ENCODE assay signal across 27 cellular contexts in genomic region chr16:10959161-10959560, GRCh38.
"Had no signal": no experiment of that assay in that cellular context is flagged by ENCODE, and none has a peak within 500 bp of the region (broad histone marks: within the 10 kb centered on the region; RNA-seq: fewer than 3 reads in every experiment).

No MANE protein-coding gene starts in this region.

- H3K9me3 Mint-ChIP-seq: memory B cell, nephron had no signal

- H3K4me3 ChIP-seq: dorsolateral prefrontal cortex, hepatocyte, left ventricle myocardium inferior, lower lobe of right lung, pancreas, psoas muscle, spleen, stomach, thoracic aorta had no signal

- H3K27me3 ChIP-seq: dorsolateral prefrontal cortex, hepatocyte, pancreas, spleen, stomach had no signal

- H3K4me1 ChIP-seq: pancreas had no signal

- H3K4me2 ChIP-seq: hepatocyte had no signal

- ATAC-seq: esophagus mucosa, left cardiac atrium, lower lobe of right lung, pancreas, psoas muscle, sciatic nerve had no signal

- H3K27me3 Mint-ChIP-seq: memory B cell had no signal

- H3K27ac Mint-ChIP-seq: memory B cell, nephron had no signal

- H3K4me3 Mint-ChIP-seq: memory B cell, nephron had no signal

- H2AFZ ChIP-seq: hepatocyte had no signal

- DNase-seq: cortex of kidney; dorsolateral prefrontal cortex; effector CD8-positive, alpha-beta T cell; foreskin melanocyte; head of caudate nucleus; kidney; left cardiac atrium; left ventricle myocardium inferior; lower lobe of right lung; midbrain; occipital lobe; pancreas; psoas muscle; spleen; stimulated activated CD4-positive, alpha-beta T cell treated with anti-CD3 and anti-CD28 coated beads, Interleukin-15, amount 100 ng/mL, for 24 hours; stimulated activated CD4-positive, alpha-beta T cell treated with anti-CD3 and anti-CD28 coated beads, Interleukin-1b, Interleukin-23, amount 100 ng/mL, for 48 hours; stimulated activated CD4-positive, alpha-beta T cell treated with anti-CD3 and anti-CD28 coated beads, Interleukin-4, amount 100 ng/mL, for 24 hours; stimulated activated naive CD4-positive, alpha-beta T cell; stomach; substantia nigra; trophoblast cell had no signal

- H3K27ac ChIP-seq: hepatocyte, left ventricle myocardium inferior, lower lobe of right lung, pancreas, psoas muscle, spleen, stomach had no signal
